ENCODE assay signal across 1 cellular context in genomic region chr3:177340243-177340830, GRCh38.
TF ChIP-seq lines count a peak whose summit lies in the region.

No MANE protein-coding gene starts in this region.

TF ChIP-seq in IMR-90, 13 proteins besides CTCF, POLR2A, EP300 and RAD21 (continued from another document):
- TF ChIP-seq USF2 (IDR thresholded peaks at IDR 0.05; ENCODE audit: low read depth, low read length): no peak
